In genomic region chr4:53688186-53688790, GRCh38 we compare ENCODE assay signal across 10 cellular contexts.
DNase-seq lines count a peak whose midpoint lies in the region; ATAC-seq, FAIRE-seq and TF ChIP-seq lines count a peak whose summit lies in the region.
"Had no signal": no experiment of that assay in that cellular context is flagged by ENCODE, and none has a peak within 500 bp of the region (broad histone marks: within the 10 kb centered on the region; RNA-seq: fewer than 3 reads in every experiment).

No MANE protein-coding gene starts in this region.

- no peak for TF ChIP-seq POLR2A in GM12892 (IDR thresholded peaks at IDR 0.05; ENCODE audit: low read depth, low read length)

- no peak overlapping the region for H3K27ac Mint-ChIP-seq in activated T-cell treated with anti-CD3 and anti-CD28 coated beads, Interleukin-2, amount 50 U/mL, for 72 hours
- no peak overlapping the region for H3K27ac Mint-ChIP-seq in naive thymus-derived CD4-positive, alpha-beta T cell

- intact Hi-C loops in naive thymus-derived CD4-positive, alpha-beta T cell (cut with micrococcal nuclease) = no loop called here

- no peak for FAIRE-seq in GM12892 (lab: Jason Lieb, UNC)
- FAIRE-seq: islet of Langerhans had no signal

- no peak overlapping the region for H3K4me3 Mint-ChIP-seq in activated T-cell treated with anti-CD3 and anti-CD28 coated beads, Interleukin-2, amount 50 U/mL, for 72 hours
- H3K4me3 Mint-ChIP-seq in naive thymus-derived CD4-positive, alpha-beta T cell = no peak overlapping the region

- H3K4me3 ChIP-seq in naive thymus-derived CD4-positive, alpha-beta T cell (ENCODE audit: low read length) = no peak overlapping the region

- DNase-seq in ELR (ENCODE audit: low read depth) (peak; percentile 97), GM12892 (ENCODE audit: insufficient read length) (no peak), HEK293T (ENCODE audit: extremely low spot score) (no peak), DMS153 treated with DMSO at 0.1 percent for 48 hours (lab: John Stamatoyannopoulos, UW; ENCODE audit: unreplicated experiment) (no peak)
- DNase-seq in activated T-cell treated with anti-CD3 and anti-CD28 coated beads, Interleukin-2, amount 50 U/mL, for 72 hours = peak; percentile 5 to 42
- peak in 1 of 9 donors; percentile 23 for DNase-seq in naive thymus-derived CD4-positive, alpha-beta T cell

- peaks cover 0 to 6% of the 10 kb centered on the region in 2 donors for H3K27me3 ChIP-seq in naive thymus-derived CD4-positive, alpha-beta T cell (ENCODE audit: control insufficient read depth in 2 of 2, insufficient read depth in 2 of 2, low read length in 2 of 2)

- POLR2A ChIA-PET in naive thymus-derived CD4-positive, alpha-beta T cell (lab: Charles Lee) = no interaction called here
- POLR2A ChIA-PET in HEK293T (lab: Yijun Ruan, JAX) = no interaction called here

- H3K9me3 Mint-ChIP-seq in activated T-cell treated with anti-CD3 and anti-CD28 coated beads, Interleukin-2, amount 50 U/mL, for 72 hours = peaks cover 2 to 6% of the 10 kb centered on the region in 2 donors
- peaks cover 0 to 9% (median 0%) of the 10 kb centered on the region in 11 donors for H3K9me3 Mint-ChIP-seq in naive thymus-derived CD4-positive, alpha-beta T cell

- peak; percentile 57 for ATAC-seq in GM19467 (IDR thresholded peaks at IDR 0.05; ENCODE audit: unreplicated experiment)
- ATAC-seq in HG03469 (IDR thresholded peaks at IDR 0.05; ENCODE audit: unreplicated experiment) = peak; percentile 87
- ATAC-seq in activated T-cell treated with anti-CD3 and anti-CD28 coated beads, Interleukin-2, amount 50 U/mL, for 72 hours (replicated peaks in 1 of 2) = peak; percentile 80 to 90
- ATAC-seq in naive thymus-derived CD4-positive, alpha-beta T cell = peak; percentile 50
- ATAC-seq: Panc1 had no signal

- H3K4me1 Mint-ChIP-seq in activated T-cell treated with anti-CD3 and anti-CD28 coated beads, Interleukin-2, amount 50 U/mL, for 72 hours (ENCODE audit: low read depth) = peaks cover 11% of the 10 kb centered on the region
- H3K4me1 Mint-ChIP-seq in naive thymus-derived CD4-positive, alpha-beta T cell = no peaks in the 10 kb centered on the region

- no peaks in the 10 kb centered on the region for H3K36me3 Mint-ChIP-seq in activated T-cell treated with anti-CD3 and anti-CD28 coated beads, Interleukin-2, amount 50 U/mL, for 72 hours (ENCODE audit: insufficient read depth in 2 of 2)
- no peaks in the 10 kb centered on the region for H3K36me3 Mint-ChIP-seq in naive thymus-derived CD4-positive, alpha-beta T cell

- H3K9me3 ChIP-seq in naive thymus-derived CD4-positive, alpha-beta T cell (ENCODE audit: control insufficient read depth in 2 of 3, low read length in 3 of 3) = no peaks in the 10 kb centered on the region

- H3K4me1 ChIP-seq in naive thymus-derived CD4-positive, alpha-beta T cell (ENCODE audit: control insufficient read depth in 2 of 2, insufficient read depth in 2 of 2, low read length in 2 of 2) = no peaks in the 10 kb centered on the region

- H3K36me3 ChIP-seq in naive thymus-derived CD4-positive, alpha-beta T cell (ENCODE audit: control insufficient read depth in 2 of 3, insufficient read depth in 3 of 3, low read length in 3 of 3) = no peaks in the 10 kb centered on the region

- H3K27ac ChIP-seq in naive thymus-derived CD4-positive, alpha-beta T cell (ENCODE audit: low read depth, low read length) = no peak overlapping the region

- CTCF ChIA-PET in naive thymus-derived CD4-positive, alpha-beta T cell (lab: Charles Lee) = no interaction called here
- CTCF ChIA-PET in HEK293T (lab: Yijun Ruan, JAX) = no interaction called here

- H3K27me3 Mint-ChIP-seq in activated T-cell treated with anti-CD3 and anti-CD28 coated beads, Interleukin-2, amount 50 U/mL, for 72 hours (ENCODE audit: low read depth) = peaks cover 57% of the 10 kb centered on the region
- H3K27me3 Mint-ChIP-seq in naive thymus-derived CD4-positive, alpha-beta T cell = peaks cover 0 to 41% (median 36%) of the 10 kb centered on the region in 5 donors

TF ChIP-seq in HEK293T, 16 proteins besides CTCF, POLR2A, EP300 and RAD21:
- TF ChIP-seq HDGF (IDR thresholded peaks at IDR 0.05; ENCODE audit: borderline replicate concordance) (no peak), BHLHE40 (IDR thresholded peaks at IDR 0.05; ENCODE audit: borderline replicate concordance) (no peak), TARDBP (IDR thresholded peaks at IDR 0.05) (no peak), ARNT (IDR thresholded peaks at IDR 0.05) (no peak), SP1 (IDR thresholded peaks at IDR 0.05) (no peak), L3MBTL2 (conservative IDR thresholded peaks at IDR 0.05) (no peak), FOXK2 (IDR thresholded peaks at IDR 0.05) (no peak), PKNOX1 (IDR thresholded peaks at IDR 0.05) (no peak), SUZ12 (IDR thresholded peaks at IDR 0.05) (no peak)

Comparison
In these comparisons a context has a peak if more than half of its experiments do, and no peak if none do; other contexts are left out.
1. DNase-seq: peak in ELR (single experiment) and activated T-cell treated with anti-CD3 and anti-CD28 coated beads, Interleukin-2, amount 50 U/mL, for 72 hours (2 of 2); none in GM12892 (single experiment), HEK293T (single experiment) and DMS153 treated with DMSO at 0.1 percent for 48 hours (single experiment).
2. Peak in every context shown above with its lines, with median percentiles within 50 percentile points of each other: ATAC-seq.